1 cellular context compared by ENCODE assay signal in the genomic region with DNA sequence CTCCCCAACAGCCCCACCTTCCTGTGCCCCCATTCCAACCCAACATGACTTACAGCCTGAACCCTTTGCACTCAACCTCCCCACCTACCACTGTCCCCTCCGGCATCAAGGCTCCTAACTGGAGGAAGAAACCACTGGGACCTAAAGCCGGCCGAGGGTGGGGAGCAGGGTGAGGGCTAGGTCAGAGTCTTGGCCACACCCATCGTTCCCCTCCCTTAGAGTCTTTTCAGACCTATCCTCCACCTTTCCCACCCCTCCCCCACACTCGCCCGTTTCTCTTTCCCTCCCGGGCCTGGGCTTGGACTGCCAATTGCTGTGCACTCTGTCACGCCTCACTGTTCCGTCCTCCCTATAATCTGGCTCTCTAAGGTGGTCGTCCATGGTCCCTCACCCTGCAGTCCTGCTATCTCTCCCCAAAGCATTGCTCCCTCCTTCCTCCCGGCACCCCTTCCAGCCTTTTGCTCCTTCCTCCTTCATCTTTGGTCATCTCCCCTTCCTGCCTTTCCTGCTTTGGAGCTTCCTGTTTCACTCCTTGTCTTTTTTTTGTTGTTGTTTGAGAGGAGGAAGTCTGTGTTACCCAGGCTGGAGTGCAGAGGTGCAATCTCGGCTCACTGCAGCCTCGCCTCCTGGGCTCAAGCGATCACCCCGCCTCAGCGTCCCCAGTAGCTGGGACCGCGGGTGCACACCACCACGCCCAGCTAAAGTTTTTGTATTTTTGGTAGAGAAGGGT.
TF ChIP-seq lines count a peak whose summit lies in the region.

No MANE protein-coding gene starts in this region.

TF ChIP-seq in endothelial cell of umbilical vein, 7 proteins besides CTCF, POLR2A, EP300 and RAD21:
- TF ChIP-seq JUN (IDR thresholded peaks at IDR 0.05; ENCODE audit: borderline replicate concordance, insufficient read depth, insufficient read length, low read depth) (no peak), MYC (IDR thresholded peaks at IDR 0.05; ENCODE audit: low read depth, low read length) (no peak), EZH2 (IDR thresholded peaks at IDR 0.05; ENCODE audit: borderline replicate concordance, low read depth, low read length, severe bottlenecking) (no peak), POLR2AphosphoS5 (IDR thresholded peaks at IDR 0.05; ENCODE audit: insufficient read depth, low read depth, low read length) (no peak), GATA2 (IDR thresholded peaks at IDR 0.05; ENCODE audit: insufficient read depth, insufficient read length, low read depth, low read length) (no peak), FOS (IDR thresholded peaks at IDR 0.05; ENCODE audit: borderline replicate concordance, insufficient read depth, low read length) (no peak)
- TF ChIP-seq, protein P1, sequence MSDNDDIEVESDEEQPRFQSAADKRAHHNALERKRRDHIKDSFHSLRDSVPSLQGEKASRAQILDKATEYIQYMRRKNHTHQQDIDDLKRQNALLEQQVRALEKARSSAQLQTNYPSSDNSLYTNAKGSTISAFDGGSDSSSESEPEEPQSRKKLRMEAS (IDR thresholded peaks at IDR 0.05; ENCODE audit: insufficient read depth, insufficient read length): no peak
